ENCODE assay signal across 1 cellular context in genomic region chr19:18291590-18292459, GRCh38.
TF ChIP-seq lines count a peak whose summit lies in the region.

No MANE protein-coding gene starts in this region.

TF ChIP-seq in WTC11, 78 proteins besides CTCF, POLR2A, EP300 and RAD21 (continued from another document):
- no peak for TF ChIP-seq PREB (CRISPR knock-in tag; IDR thresholded peaks at IDR 0.05; ENCODE audit: borderline replicate concordance)
- TF ChIP-seq, protein P1, sequence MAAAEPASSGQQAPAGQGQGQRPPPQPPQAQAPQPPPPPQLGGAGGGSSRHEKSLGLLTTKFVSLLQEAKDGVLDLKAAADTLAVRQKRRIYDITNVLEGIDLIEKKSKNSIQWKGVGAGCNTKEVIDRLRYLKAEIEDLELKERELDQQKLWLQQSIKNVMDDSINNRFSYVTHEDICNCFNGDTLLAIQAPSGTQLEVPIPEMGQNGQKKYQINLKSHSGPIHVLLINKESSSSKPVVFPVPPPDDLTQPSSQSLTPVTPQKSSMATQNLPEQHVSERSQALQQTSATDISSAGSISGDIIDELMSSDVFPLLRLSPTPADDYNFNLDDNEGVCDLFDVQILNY (CRISPR knock-in tag; IDR thresholded peaks at IDR 0.05), result peak; percentile 89
